In genomic region chr13:42478531-42479156, GRCh38 we compare ENCODE assay signal across 10 cellular contexts.
DNase-seq lines count a peak whose midpoint lies in the region; ATAC-seq and TF ChIP-seq lines count a peak whose summit lies in the region.
"Had no signal": no experiment of that assay in that cellular context is flagged by ENCODE, and none has a peak within 500 bp of the region (broad histone marks: within the 10 kb centered on the region; RNA-seq: fewer than 3 reads in every experiment).

No MANE protein-coding gene starts in this region.

- DNase-seq in stimulated activated naive CD8-positive, alpha-beta T cell treated with anti-CD3 and anti-CD28 coated beads, Interleukin-15, amount 100 ng/mL, for 72 hours: no peak
- DNase-seq in OCI-LY7 (ENCODE audit: low spot score) (peak; percentile 4), fibroblast of pulmonary artery (ENCODE audit: low read depth) (peak; percentile 63), LoVo (ENCODE audit: low spot score) (no peak)
- DNase-seq in stimulated activated effector memory CD8-positive, alpha-beta T cell treated with anti-CD3 and anti-CD28 coated beads, Interleukin-12 subunit alpha, Interleukin-12 subunit beta, amount 100 ng/mL, for 72 hours (ENCODE audit: low spot score in 2 of 2): no peak
- DNase-seq: activated T-cell treated with anti-CD3 and anti-CD28 coated beads, Interleukin-2, amount 50 U/mL, for 1 hour had no signal

- H3K9me2 ChIP-seq in OCI-LY7 (ENCODE audit: insufficient read depth, low read length): no peaks in the 10 kb centered on the region

- H3K4me3 Mint-ChIP-seq in stimulated activated naive CD8-positive, alpha-beta T cell treated with anti-CD3 and anti-CD28 coated beads, Interleukin-15, Interleukin-2, amounts not matched to agents 100 ng/mL and 50 ng/mL, for 24 hours: no peak overlapping the region
- H3K4me3 Mint-ChIP-seq in stimulated activated naive CD8-positive, alpha-beta T cell treated with anti-CD3 and anti-CD28 coated beads, Interleukin-15, amount 100 ng/mL, for 72 hours: no peak overlapping the region
- H3K4me3 Mint-ChIP-seq in stimulated activated effector memory CD8-positive, alpha-beta T cell treated with anti-CD3 and anti-CD28 coated beads, Interleukin-12 subunit alpha, Interleukin-12 subunit beta, amount 100 ng/mL, for 72 hours: no peak overlapping the region

- intact Hi-C loops in OCI-LY7 (cut with micrococcal nuclease; ENCODE audit: unreplicated experiment): loop anchor here (10.0 kb wide), 1 partner anchor 144 kb away; no protein-coding TSS in a partner anchor

- peak overlapping the region; percentile 1 for H3K27ac Mint-ChIP-seq in stimulated activated naive CD8-positive, alpha-beta T cell treated with anti-CD3 and anti-CD28 coated beads, Interleukin-15, Interleukin-2, amounts not matched to agents 100 ng/mL and 50 ng/mL, for 24 hours
- H3K27ac Mint-ChIP-seq in stimulated activated naive CD8-positive, alpha-beta T cell treated with anti-CD3 and anti-CD28 coated beads, Interleukin-15, amount 100 ng/mL, for 72 hours: peak overlapping the region in 1 of 2 donors; percentile 28
- H3K27ac Mint-ChIP-seq in stimulated activated effector memory CD8-positive, alpha-beta T cell treated with anti-CD3 and anti-CD28 coated beads, Interleukin-12 subunit alpha, Interleukin-12 subunit beta, amount 100 ng/mL, for 72 hours: no peak overlapping the region

- POLR2A ChIA-PET in OCI-LY7 (lab: Charles Lee): interaction anchor here (1.1 kb wide), 1 partner anchor 104 kb away, joined by 3 read pairs; no protein-coding TSS in a partner anchor

- no peak for ATAC-seq in stimulated activated naive CD8-positive, alpha-beta T cell treated with anti-CD3 and anti-CD28 coated beads, Interleukin-15, amount 100 ng/mL, for 72 hours
- ATAC-seq in HG03025 (IDR thresholded peaks at IDR 0.05; ENCODE audit: low FRiP score, unreplicated experiment) (no peak), HG03095 (IDR thresholded peaks at IDR 0.05; ENCODE audit: unreplicated experiment) (no peak)
- no peak for ATAC-seq in stimulated activated effector memory CD8-positive, alpha-beta T cell treated with anti-CD3 and anti-CD28 coated beads, Interleukin-12 subunit alpha, Interleukin-12 subunit beta, amount 100 ng/mL, for 72 hours

- TF ChIP-seq CTCF in OCI-LY7 (conservative IDR thresholded peaks at IDR 0.05; ENCODE audit: low read length) (peak; percentile 60), fibroblast of pulmonary artery (IDR thresholded peaks at IDR 0.05; ENCODE audit: low read length, missing control alignments) (peak; percentile 73)

- H3K79me2 ChIP-seq in OCI-LY7 (ENCODE audit: insufficient read depth, low read depth, low read length): no peaks in the 10 kb centered on the region

- no peak overlapping the region for H2AFZ ChIP-seq in OCI-LY7 (ENCODE audit: low read length)

- CTCF ChIA-PET in OCI-LY7 (lab: Charles Lee; ENCODE audit: unreplicated experiment): no interaction called here

- H3K9me3 ChIP-seq in OCI-LY7 (ENCODE audit: low read length): no peaks in the 10 kb centered on the region

- H3K4me2 ChIP-seq in OCI-LY7 (ENCODE audit: low read length): no peak overlapping the region
- H3K4me2 ChIP-seq: KMS-11 had no signal

- no peak overlapping the region for H3K4me3 ChIP-seq in OCI-LY7 (ENCODE audit: low read depth, low read length, poor library complexity, severe bottlenecking)
- H3K4me3 ChIP-seq in fibroblast of pulmonary artery (replicated peaks; ENCODE audit: low read depth, low read length): no peak overlapping the region

- H3K9me3 Mint-ChIP-seq in stimulated activated naive CD8-positive, alpha-beta T cell treated with anti-CD3 and anti-CD28 coated beads, Interleukin-15, Interleukin-2, amounts not matched to agents 100 ng/mL and 50 ng/mL, for 24 hours: no peaks in the 10 kb centered on the region
- H3K9me3 Mint-ChIP-seq in stimulated activated naive CD8-positive, alpha-beta T cell treated with anti-CD3 and anti-CD28 coated beads, Interleukin-15, amount 100 ng/mL, for 72 hours: no peaks in the 10 kb centered on the region
- peaks cover 2% of the 10 kb centered on the region for H3K9me3 Mint-ChIP-seq in stimulated activated effector memory CD8-positive, alpha-beta T cell treated with anti-CD3 and anti-CD28 coated beads, Interleukin-12 subunit alpha, Interleukin-12 subunit beta, amount 100 ng/mL, for 72 hours

- peaks cover 37% of the 10 kb centered on the region for H3K4me1 Mint-ChIP-seq in stimulated activated naive CD8-positive, alpha-beta T cell treated with anti-CD3 and anti-CD28 coated beads, Interleukin-15, Interleukin-2, amounts not matched to agents 100 ng/mL and 50 ng/mL, for 24 hours (ENCODE audit: low read depth)
- H3K4me1 Mint-ChIP-seq in stimulated activated naive CD8-positive, alpha-beta T cell treated with anti-CD3 and anti-CD28 coated beads, Interleukin-15, amount 100 ng/mL, for 72 hours: peaks cover 16% of the 10 kb centered on the region
- no peaks in the 10 kb centered on the region for H3K4me1 Mint-ChIP-seq in stimulated activated effector memory CD8-positive, alpha-beta T cell treated with anti-CD3 and anti-CD28 coated beads, Interleukin-12 subunit alpha, Interleukin-12 subunit beta, amount 100 ng/mL, for 72 hours

- no peaks in the 10 kb centered on the region for H3K27me3 Mint-ChIP-seq in stimulated activated naive CD8-positive, alpha-beta T cell treated with anti-CD3 and anti-CD28 coated beads, Interleukin-15, Interleukin-2, amounts not matched to agents 100 ng/mL and 50 ng/mL, for 24 hours
- no peaks in the 10 kb centered on the region for H3K27me3 Mint-ChIP-seq in stimulated activated naive CD8-positive, alpha-beta T cell treated with anti-CD3 and anti-CD28 coated beads, Interleukin-15, amount 100 ng/mL, for 72 hours

- H3K36me3 Mint-ChIP-seq in stimulated activated naive CD8-positive, alpha-beta T cell treated with anti-CD3 and anti-CD28 coated beads, Interleukin-15, Interleukin-2, amounts not matched to agents 100 ng/mL and 50 ng/mL, for 24 hours (ENCODE audit: low read depth): peaks cover 17% of the 10 kb centered on the region
- no peaks in the 10 kb centered on the region for H3K36me3 Mint-ChIP-seq in stimulated activated effector memory CD8-positive, alpha-beta T cell treated with anti-CD3 and anti-CD28 coated beads, Interleukin-12 subunit alpha, Interleukin-12 subunit beta, amount 100 ng/mL, for 72 hours

- H3K27ac ChIP-seq in OCI-LY7 (ENCODE audit: low read depth, low read length, poor library complexity, severe bottlenecking): no peak overlapping the region
- H3K27ac ChIP-seq: KMS-11 had no signal

- BruUV-seq in OCI-LY7 (replicated peaks; lab: Mats Ljungman, UMichigan): no TSS peak

- H3K36me3 ChIP-seq in OCI-LY7 (ENCODE audit: insufficient read depth, low read length): no peaks in the 10 kb centered on the region

- H4K20me1 ChIP-seq in OCI-LY7 (ENCODE audit: insufficient read depth, low read length): no peaks in the 10 kb centered on the region

- no peaks in the 10 kb centered on the region for H3K4me1 ChIP-seq in OCI-LY7 (ENCODE audit: insufficient read depth, low read length, poor library complexity, severe bottlenecking)

Comparison
In these comparisons a context has a peak if more than half of its experiments do, and no peak if none do; other contexts are left out.
1. DNase-seq: peak in OCI-LY7 (single experiment) and fibroblast of pulmonary artery (single experiment); none in stimulated activated naive CD8-positive, alpha-beta T cell treated with anti-CD3 and anti-CD28 coated beads, Interleukin-15, amount 100 ng/mL, for 72 hours (0 of 2), LoVo (single experiment) and stimulated activated effector memory CD8-positive, alpha-beta T cell treated with anti-CD3 and anti-CD28 coated beads, Interleukin-12 subunit alpha, Interleukin-12 subunit beta, amount 100 ng/mL, for 72 hours (0 of 2).